6 cellular contexts compared by ENCODE assay signal in the genomic region with DNA sequence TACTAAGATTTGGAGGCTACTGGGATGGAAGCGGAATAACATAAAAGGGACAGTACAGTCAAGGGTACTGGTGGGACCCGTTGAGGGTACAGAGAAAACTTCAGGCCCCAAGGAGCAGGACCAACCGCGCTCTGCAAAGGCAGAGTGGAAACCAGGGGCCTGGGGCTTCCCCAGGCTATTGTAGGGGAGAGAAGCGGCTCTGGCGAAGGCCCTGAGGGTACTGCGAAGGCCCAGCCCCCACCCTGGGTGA. TPM values are rescaled to one million over a fixed set of nuclear protein-coding genes. Genes with fewer than 3 reads are reported as not detected.
DNase-seq lines count a peak whose midpoint lies in the region; ATAC-seq and TF ChIP-seq lines count a peak whose summit lies in the region.

No MANE protein-coding gene starts in this region.

- TF ChIP-seq EP300 in tibial nerve (IDR thresholded peaks at IDR 0.05), result no peak

- H3K4me1 ChIP-seq in iPS DF 6.9 (ENCODE audit: control insufficient read depth, insufficient read depth, low read length), result peaks cover 2% of the 10 kb centered on the region; the same call in 1 of the 2 replicates
- H3K4me1 ChIP-seq in tibial nerve, result peaks cover 0 to 70% (median 9%) of the 10 kb centered on the region in 4 donors

- peak overlapping the region; percentile 61; the same call in 1 of the 2 replicates for H3K4me3 ChIP-seq in iPS DF 6.9 (ENCODE audit: low read length)
- H3K4me3 ChIP-seq in tibial nerve, result peak overlapping the region; percentile 63 to 92 (median 75)

- peak overlapping the region; percentile 61 for H3K4me3 Mint-ChIP-seq in activated T-cell treated with anti-CD3 and anti-CD28 coated beads, Interleukin-2, amount 50 U/mL, for 4 hours

- H3K27ac ChIP-seq in iPS DF 6.9 (ENCODE audit: low read length) (no peak overlapping the region), tibial nerve (peak overlapping the region; percentile 93 to 97 (median 95))

- no peaks in the 10 kb centered on the region for H3K9me3 ChIP-seq in iPS DF 6.9 (ENCODE audit: control insufficient read depth, insufficient read depth, low read length)
- no peaks in the 10 kb centered on the region for H3K9me3 ChIP-seq in tibial nerve

- peaks cover 20% of the 10 kb centered on the region for H3K4me1 Mint-ChIP-seq in activated T-cell treated with anti-CD3 and anti-CD28 coated beads, Interleukin-2, amount 50 U/mL, for 4 hours (ENCODE audit: low read depth)

- H3K27me3 ChIP-seq in iPS DF 6.9 (ENCODE audit: control insufficient read depth, insufficient read depth, low read length) (no peaks in the 10 kb centered on the region), tibial nerve (no peaks in the 10 kb centered on the region)

- no CpG with 5 or more reads among the region's 7 CpGs for WGBS in iPS DF 6.9 (ENCODE audit: insufficient coverage, insufficient read length)
- WGBS in tibial nerve, 2 donors, result 19 to 47% methylated on average over 7 of the region's 7 CpGs

- H3K36me3 Mint-ChIP-seq in activated T-cell treated with anti-CD3 and anti-CD28 coated beads, Interleukin-2, amount 50 U/mL, for 4 hours (ENCODE audit: insufficient read depth), result no peaks in the 10 kb centered on the region

- no peak for ATAC-seq in activated T-cell treated with anti-CD3 and anti-CD28 coated beads, Interleukin-2, amount 50 U/mL, for 4 hours
- no peak for ATAC-seq in GM18498 (IDR thresholded peaks at IDR 0.05; ENCODE audit: unreplicated experiment)

- no peak for TF ChIP-seq POLR2A in tibial nerve (IDR thresholded peaks at IDR 0.05)

- H3K27me3 Mint-ChIP-seq in activated T-cell treated with anti-CD3 and anti-CD28 coated beads, Interleukin-2, amount 50 U/mL, for 4 hours (ENCODE audit: low read depth), result no peaks in the 10 kb centered on the region

- H3K36me3 ChIP-seq in iPS DF 6.9 (ENCODE audit: control insufficient read depth, insufficient read depth, low read length) (peaks cover 22% of the 10 kb centered on the region), tibial nerve (peaks cover 0 to 20% (median 0%) of the 10 kb centered on the region in 3 donors)

- H3K9me3 Mint-ChIP-seq in activated T-cell treated with anti-CD3 and anti-CD28 coated beads, Interleukin-2, amount 50 U/mL, for 4 hours, result no peaks in the 10 kb centered on the region

- no peak for TF ChIP-seq CTCF in tibial nerve (IDR thresholded peaks at IDR 0.05)

- DNase-seq in activated T-cell treated with anti-CD3 and anti-CD28 coated beads, Interleukin-2, amount 50 U/mL, for 4 hours, result no peak
- DNase-seq in activated T-cell treated with anti-CD3 and anti-CD28 coated beads, Interleukin-2, amount 50 U/mL, for 1 hour, result no peak
- DNase-seq in iPS DF 6.9 (ENCODE audit: low read depth, low spot score) (no peak), tibial nerve (ENCODE audit: low spot score in 2 of 2) (no peak), ureter (ENCODE audit: low spot score) (no peak)

RNA-seq across cellular contexts. Expression of gene TPM2, which starts 0.4 kb away (rescaled TPM):
- 1 to 10 TPM; 1.6 to 2.2 (median 2.2) TPM for total RNA-seq in activated T-cell treated with anti-CD3 and anti-CD28 coated beads, Interleukin-2, amount 50 U/mL, for 4 hours
- total RNA-seq in tibial nerve (100 to 1,000 TPM; 229 to 350 (median 289) TPM), ureter (559 TPM)

RNA-seq across cellular contexts. Expression of gene CA9, which starts 15.5 kb away (rescaled TPM):
- total RNA-seq in activated T-cell treated with anti-CD3 and anti-CD28 coated beads, Interleukin-2, amount 50 U/mL, for 4 hours, result under 1 TPM in 2 of 3 donors, not detected in 1; 0.24 to 0.46 TPM
- under 1 TPM in 1 of 4 donors, not detected in 3; 0.84 TPM for total RNA-seq in tibial nerve
- not detected for total RNA-seq in ureter

RNA-seq across cellular contexts. Expression of gene ARHGEF39, which starts 24.3 kb away (rescaled TPM):
- 1 to 10 TPM; 1.1 to 1.2 (median 1.2) TPM for total RNA-seq in activated T-cell treated with anti-CD3 and anti-CD28 coated beads, Interleukin-2, amount 50 U/mL, for 4 hours
- total RNA-seq in tibial nerve, result 1 to 10 TPM in 2 of 4 donors, under 1 TPM in 1, not detected in 1; 0.20 to 4.8 (median 1.0) TPM
- total RNA-seq in ureter, result 1.0 TPM

RNA-seq across cellular contexts. Expression of gene CCDC107, which starts 31.2 kb away (rescaled TPM):
- 10 to 100 TPM; 11.1 to 12.5 (median 12.0) TPM for total RNA-seq in activated T-cell treated with anti-CD3 and anti-CD28 coated beads, Interleukin-2, amount 50 U/mL, for 4 hours
- total RNA-seq in tibial nerve, result 10 to 100 TPM; 41.6 to 58.8 (median 47.8) TPM
- 22.4 TPM for total RNA-seq in ureter

RNA-seq across cellular contexts. Expression of gene RMRP, which starts 31.5 kb away (rescaled TPM):
- over 10,000 TPM; 12,907 to 15,791 (median 13,372) TPM for total RNA-seq in activated T-cell treated with anti-CD3 and anti-CD28 coated beads, Interleukin-2, amount 50 U/mL, for 4 hours
- total RNA-seq in tibial nerve, result 1,000 to 10,000 TPM in 3 of 4 donors, 100 to 1,000 TPM in 1; 649 to 2,915 (median 1,530) TPM
- total RNA-seq in ureter, result 3,373 TPM

Comparison
In these comparisons a context has a peak if more than half of its experiments do, and no peak if none do; other contexts are left out.
1. RNA of gene TPM2, which starts 0.4 kb away (total RNA-seq): 559 TPM in ureter (single experiment) and 229 to 350 TPM in tibial nerve; 1.6 to 2.2 TPM in activated T-cell treated with anti-CD3 and anti-CD28 coated beads, Interleukin-2, amount 50 U/mL, for 4 hours; every median in the first group is over 10 times any median in the second.